28 cellular contexts compared by ENCODE assay signal in genomic region chr1:188826800-188827199, GRCh38.
"Had no signal": no experiment of that assay in that cellular context is flagged by ENCODE, and none has a peak within 500 bp of the region (broad histone marks: within the 10 kb centered on the region; RNA-seq: fewer than 3 reads in every experiment).

No MANE protein-coding gene starts in this region.

- H3K27ac ChIP-seq: neural progenitor cell, ovary, parathyroid adenoma, psoas muscle, skin epidermis, spleen, suprapubic skin, testis, tibial artery, transverse colon, upper lobe of right lung, uterus had no signal

- H2AFZ ChIP-seq: neural progenitor cell, parathyroid adenoma had no signal

- ATAC-seq: natural killer cell; psoas muscle; right cardiac atrium; sciatic nerve; stimulated activated memory B cell treated with anti-CD40 and anti-IgM and Interleukin-4, amounts not matched to agents 10 μg/mL and 1 μg/mL and 100 μg/mL, for 72 hours; stimulated activated naive CD8-positive, alpha-beta T cell treated with anti-CD3 and anti-CD28 coated beads, Interleukin-15, amount 100 ng/mL, for 72 hours; stimulated activated naive CD8-positive, alpha-beta T cell treated with anti-CD3 and anti-CD28 coated beads, Interleukin-15, Interleukin-2, amounts not matched to agents 100 U/mL and 50 U/mL, for 24 hours; upper lobe of right lung had no signal

- DNase-seq: natural killer cell; occipital lobe; ovary; posterior cingulate gyrus; psoas muscle; right cardiac atrium; spleen; stimulated activated CD4-positive, alpha-beta T cell treated with anti-CD3 and anti-CD28 coated beads, Interleukin-12 subunit alpha, Interleukin-12 subunit beta, amount 100 ng/mL, for 4 hours; stimulated activated CD4-positive, alpha-beta T cell treated with anti-CD3 and anti-CD28 coated beads, Interleukin-1b, Interleukin-23, amount 100 ng/mL, for 48 hours; stimulated activated CD4-positive, alpha-beta T cell treated with anti-CD3 and anti-CD28 coated beads, Interleukin-4, amount 100 ng/mL, for 1 hour; stimulated activated CD4-positive, alpha-beta T cell treated with anti-CD3 and anti-CD28 coated beads, Interleukin-4, amount 100 ng/mL, for 4 hours; stimulated activated CD8-positive, alpha-beta memory T cell treated with anti-CD3 and anti-CD28 coated beads, Interleukin-4, amount 100 ng/mL, for 48 hours; stimulated activated naive CD4-positive, alpha-beta T cell; stimulated activated naive CD8-positive, alpha-beta T cell treated with anti-CD3 and anti-CD28 coated beads, Interleukin-15, amount 100 ng/mL, for 72 hours; stimulated activated naive CD8-positive, alpha-beta T cell treated with anti-CD3 and anti-CD28 coated beads, Interleukin-15, Interleukin-2, amounts not matched to agents 100 U/mL and 50 U/mL, for 24 hours; substantia nigra; testis; tibial artery; transverse colon; upper lobe of right lung; uterus had no signal

- H3K36me3 ChIP-seq: neural progenitor cell, ovary, spleen, suprapubic skin, tibial artery, transverse colon, upper lobe of right lung, uterus had no signal

- H3K4me1 ChIP-seq: neural progenitor cell, parathyroid adenoma, psoas muscle, spleen, suprapubic skin, testis, tibial artery, transverse colon, upper lobe of right lung, uterus had no signal

- H3K79me2 ChIP-seq: parathyroid adenoma had no signal

- H3K4me2 ChIP-seq: neural progenitor cell, smooth muscle cell had no signal

- H3K9ac ChIP-seq: neural progenitor cell, parathyroid adenoma had no signal

- H3K9me3 ChIP-seq: ovary, psoas muscle, suprapubic skin, testis, tibial artery, transverse colon, upper lobe of right lung, uterus had no signal

- H3K27me3 ChIP-seq: neural progenitor cell, ovary, spleen, suprapubic skin, testis, tibial artery, transverse colon, upper lobe of right lung, uterus had no signal

- H3K4me3 ChIP-seq: neural progenitor cell, ovary, psoas muscle, skin epidermis, smooth muscle cell, spleen, suprapubic skin, testis, tibial artery, transverse colon, upper lobe of right lung, uterus had no signal
